20 cellular contexts compared by ENCODE assay signal in genomic region chr7:84182301-84182700, GRCh38.
"Had no signal": no experiment of that assay in that cellular context is flagged by ENCODE, and none has a peak within 500 bp of the region (broad histone marks: within the 10 kb centered on the region; RNA-seq: fewer than 3 reads in every experiment).

No MANE protein-coding gene starts in this region.

- H3K4me3 Mint-ChIP-seq: activated naive CD4-positive, alpha-beta T cell treated with anti-CD3 and anti-CD28 coated beads, Interleukin-2, amount 10 ng/mL, durations not matched to agents 7 days and 5 days; activated naive CD8-positive, alpha-beta T cell treated with anti-CD3 and anti-CD28 coated beads, Interleukin-2, amount 50 U/mL, for 24 hours; nephron had no signal

- ATAC-seq: activated naive CD8-positive, alpha-beta T cell treated with anti-CD3 and anti-CD28 coated beads, Interleukin-2, amount 50 U/mL, for 24 hours; lower lobe of right lung; upper lobe of right lung had no signal

- H3K27me3 ChIP-seq: ascending aorta, esophagus squamous epithelium, upper lobe of right lung had no signal

- H3K9me3 Mint-ChIP-seq: activated naive CD4-positive, alpha-beta T cell treated with anti-CD3 and anti-CD28 coated beads, Interleukin-2, amount 10 ng/mL, durations not matched to agents 7 days and 5 days; activated naive CD8-positive, alpha-beta T cell treated with anti-CD3 and anti-CD28 coated beads, Interleukin-2, amount 50 U/mL, for 24 hours; nephron had no signal

- H3K27ac Mint-ChIP-seq: activated naive CD4-positive, alpha-beta T cell treated with anti-CD3 and anti-CD28 coated beads, Interleukin-2, amount 10 ng/mL, durations not matched to agents 7 days and 5 days; activated naive CD8-positive, alpha-beta T cell treated with anti-CD3 and anti-CD28 coated beads, Interleukin-2, amount 50 U/mL, for 24 hours had no signal

- FAIRE-seq: keratinocyte had no signal

- H3K9me3 ChIP-seq: ascending aorta, esophagus squamous epithelium, lower lobe of right lung, upper lobe of right lung had no signal

- H3K4me1 ChIP-seq: ascending aorta, lower lobe of right lung, upper lobe of right lung had no signal

- DNase-seq: activated CD4-positive, alpha-beta T cell treated with anti-CD3 and anti-CD28 coated beads for 1 hour; activated CD8-positive, alpha-beta memory T cell treated with anti-CD3 and anti-CD28 coated beads for 24 hours; activated CD8-positive, alpha-beta memory T cell treated with anti-CD3 and anti-CD28 coated beads, Interleukin-2, amount 50 U/mL, for 48 hours; activated effector memory CD4-positive, alpha-beta T cell treated with Interleukin-2 at 50 U/mL for 16 hours; activated naive CD4-positive, alpha-beta T cell treated with anti-CD3 and anti-CD28 coated beads, Interleukin-2, amount 10 ng/mL, durations not matched to agents 7 days and 5 days; activated naive CD8-positive, alpha-beta T cell treated with anti-CD3 and anti-CD28 coated beads, Interleukin-2, amount 50 U/mL, for 24 hours; activated T-cell treated with anti-CD3 and anti-CD28 coated beads, Interleukin-2, amount 50 U/mL, for 48 hours; effector CD8-positive, alpha-beta T cell; esophagus squamous epithelium; lower lobe of right lung; nucleus accumbens; posterior cingulate gyrus; stimulated activated CD8-positive, alpha-beta memory T cell treated with anti-CD3 and anti-CD28 coated beads, Interleukin-4, amount 100 ng/mL, for 48 hours; stimulated activated naive CD4-positive, alpha-beta T cell; T-helper 2 cell; upper lobe of right lung; WERI-Rb-1 had no signal

- H3K36me3 ChIP-seq: ascending aorta, esophagus squamous epithelium, lower lobe of right lung, upper lobe of right lung, WERI-Rb-1 had no signal

- H3K27ac ChIP-seq: ascending aorta, esophagus squamous epithelium, lower lobe of right lung, upper lobe of right lung, WERI-Rb-1 had no signal

- H3K27me3 Mint-ChIP-seq: activated naive CD4-positive, alpha-beta T cell treated with anti-CD3 and anti-CD28 coated beads, Interleukin-2, amount 10 ng/mL, durations not matched to agents 7 days and 5 days; activated naive CD8-positive, alpha-beta T cell treated with anti-CD3 and anti-CD28 coated beads, Interleukin-2, amount 50 U/mL, for 24 hours had no signal

- H3K36me3 Mint-ChIP-seq: activated naive CD4-positive, alpha-beta T cell treated with anti-CD3 and anti-CD28 coated beads, Interleukin-2, amount 10 ng/mL, durations not matched to agents 7 days and 5 days had no signal

- H3K4me3 ChIP-seq: ascending aorta, esophagus squamous epithelium, lower lobe of right lung, upper lobe of right lung had no signal
